Comparison of ENCODE assay signal across 1 cellular context in genomic region chr1:8285103-8285502, GRCh38.
TF ChIP-seq lines count a peak whose summit lies in the region.

No MANE protein-coding gene starts in this region.

TF ChIP-seq in HCT116, 20 proteins besides CTCF, POLR2A, EP300 and RAD21:
- TF ChIP-seq REST (IDR thresholded peaks at IDR 0.05; ENCODE audit: low read depth) = no peak
- no peak for TF ChIP-seq YY1 (IDR thresholded peaks at IDR 0.05; ENCODE audit: extremely low read depth, insufficient replicate concordance, low read depth, low read length)
- TF ChIP-seq SIN3A (IDR thresholded peaks at IDR 0.05; ENCODE audit: low read depth) = no peak
- no peak for TF ChIP-seq ZNF274 (IDR thresholded peaks at IDR 0.05; ENCODE audit: low read depth, low read length)
- TF ChIP-seq SRF (IDR thresholded peaks at IDR 0.05; ENCODE audit: low read depth) = no peak
- TF ChIP-seq SP1 (IDR thresholded peaks at IDR 0.05; ENCODE audit: low read depth) = no peak
- TF ChIP-seq, protein P1, sequence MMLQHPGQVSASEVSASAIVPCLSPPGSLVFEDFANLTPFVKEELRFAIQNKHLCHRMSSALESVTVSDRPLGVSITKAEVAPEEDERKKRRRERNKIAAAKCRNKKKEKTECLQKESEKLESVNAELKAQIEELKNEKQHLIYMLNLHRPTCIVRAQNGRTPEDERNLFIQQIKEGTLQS (IDR thresholded peaks at IDR 0.05) = no peak
- TF ChIP-seq JUND (IDR thresholded peaks at IDR 0.05) = no peak
- no peak for TF ChIP-seq EGR1 (IDR thresholded peaks at IDR 0.05; ENCODE audit: low read depth)
- no peak for TF ChIP-seq EZH2phosphoT487 (IDR thresholded peaks at IDR 0.05; ENCODE audit: borderline replicate concordance)
TF ChIP-seq in HCT116: peak in this region for 0.
